8 cellular contexts compared by ENCODE assay signal in genomic region chr16:50323335-50324011, GRCh38. TPM values are rescaled to one million over a fixed set of nuclear protein-coding genes. Genes with fewer than 3 reads are reported as not detected.
DNase-seq lines count a peak whose midpoint lies in the region; ATAC-seq and TF ChIP-seq lines count a peak whose summit lies in the region.

No MANE protein-coding gene starts in this region.

- peak overlapping the region; percentile 47 for H3K4me2 ChIP-seq in smooth muscle cell

- 39% methylated on average over 11 of the region's 11 CpGs for WGBS in smooth muscle cell (ENCODE audit: low lambda C conversion rate)

- peaks cover 2% of the 10 kb centered on the region for H3K36me3 ChIP-seq in smooth muscle cell (ENCODE audit: low read depth)
- peaks cover 83% of the 10 kb centered on the region for H3K36me3 ChIP-seq in left ventricle myocardium inferior

- H4K20me1 ChIP-seq in smooth muscle cell (ENCODE audit: low read depth) = no peaks in the 10 kb centered on the region

- POLR2A ChIA-PET in RWPE1 (lab: Yijun Ruan, JAX; ENCODE audit: low non-redundant PET) = no interaction called here

- DNase-seq in Right ventricle myocardium superior (no peak), left cardiac atrium (no peak), RWPE1 (ENCODE audit: low spot score) (peak; percentile 47), epithelial cell of proximal tubule (ENCODE audit: low read depth) (no peak), smooth muscle cell (lab: John Stamatoyannopoulos, UW; ENCODE audit: unreplicated experiment) (no peak), left ventricle myocardium inferior (no peak)

- H3K27me3 ChIP-seq in smooth muscle cell (ENCODE audit: low read depth) (no peaks in the 10 kb centered on the region), left ventricle myocardium inferior (ENCODE audit: low read depth) (no peaks in the 10 kb centered on the region)

- no peaks in the 10 kb centered on the region for H3K9me3 ChIP-seq in smooth muscle cell (replicated peaks; ENCODE audit: low read depth)
- no peaks in the 10 kb centered on the region for H3K9me3 ChIP-seq in left ventricle myocardium inferior (replicated peaks)

- intact Hi-C loops in Right ventricle myocardium superior (cut with DNase I) = no loop called here
- intact Hi-C loops in left cardiac atrium (cut with DNase I) = no loop called here
- intact Hi-C loops in left ventricle myocardium inferior (cut with micrococcal nuclease) = no loop called here

- ATAC-seq in Right ventricle myocardium superior (ENCODE audit: poor library complexity) = peak; percentile 18
- no peak for ATAC-seq in left cardiac atrium
- ATAC-seq in HG02884 (IDR thresholded peaks at IDR 0.05; ENCODE audit: unreplicated experiment) = no peak
- ATAC-seq in GM18858 (IDR thresholded peaks at IDR 0.05; ENCODE audit: unreplicated experiment) = no peak

- peaks cover 18% of the 10 kb centered on the region for H3F3A ChIP-seq in smooth muscle cell (ENCODE audit: low read depth)

- CTCF ChIA-PET in RWPE1 (lab: Yijun Ruan, JAX) = interaction anchor here (0.7 to 2.3 kb wide), 4 partner anchors 13 to 343 kb away, joined by 3 to 14 read pairs (median 4); no protein-coding TSS in a partner anchor

- H3K4me1 ChIP-seq in smooth muscle cell (ENCODE audit: low read depth) (no peaks in the 10 kb centered on the region), left ventricle myocardium inferior (no peaks in the 10 kb centered on the region)

- no peaks in the 10 kb centered on the region for H3K79me2 ChIP-seq in smooth muscle cell (ENCODE audit: low read depth)

- no peak overlapping the region for H3K27ac ChIP-seq in RWPE1
- peak overlapping the region; percentile 17 for H3K27ac ChIP-seq in smooth muscle cell (ENCODE audit: low read depth)
- H3K27ac ChIP-seq in left ventricle myocardium inferior (replicated peaks) = no peak overlapping the region

- TF ChIP-seq CTCF in RWPE1 (conservative IDR thresholded peaks at IDR 0.05; ENCODE audit: low read depth) (0 out of 2 replicates have a peak, but pooled peaks have one; percentile 9), epithelial cell of proximal tubule (conservative IDR thresholded peaks at IDR 0.05; ENCODE audit: low read depth, low read length) (peak; percentile 54), smooth muscle cell (IDR thresholded peaks at IDR 0.05; ENCODE audit: borderline replicate concordance, insufficient read depth, poor library complexity, severe bottlenecking) (no peak), left ventricle myocardium inferior (IDR thresholded peaks at IDR 0.05; ENCODE audit: borderline replicate concordance) (no peak)

- H3K9ac ChIP-seq in smooth muscle cell (ENCODE audit: low read depth) = no peak overlapping the region

- H3K4me3 ChIP-seq in epithelial cell of proximal tubule (ENCODE audit: low read depth, low read length) (no peak overlapping the region), smooth muscle cell (no peak overlapping the region), left ventricle myocardium inferior (no peak overlapping the region)

- H2AFZ ChIP-seq in smooth muscle cell (ENCODE audit: low read depth) = no peak overlapping the region

RNA-seq across cellular contexts. Expression of gene BRD7, which starts 45.3 kb away (rescaled TPM):
- total RNA-seq in Right ventricle myocardium superior (39.1 TPM), left cardiac atrium (10 to 100 TPM; 41.7 to 43.4 TPM), epithelial cell of proximal tubule (54.3 and 61.1 TPM in 2 replicates), smooth muscle cell (37.2 and 40.4 TPM in 2 replicates), left ventricle myocardium inferior (52.3 TPM)
- 33.9 and 36.2 TPM in 2 replicates for polyA plus RNA-seq in smooth muscle cell

RNA-seq across cellular contexts. Expression of gene ADCY7, which starts 57.1 kb away (rescaled TPM):
- 9.3 TPM for total RNA-seq in Right ventricle myocardium superior
- 10 to 100 TPM; 14.3 to 23.7 TPM for total RNA-seq in left cardiac atrium
- 17.0 and 33.4 TPM in 2 replicates for total RNA-seq in epithelial cell of proximal tubule
- 31.6 and 37.1 TPM in 2 replicates for total RNA-seq in smooth muscle cell
- polyA plus RNA-seq in smooth muscle cell = 28.1 and 30.7 TPM in 2 replicates
- total RNA-seq in left ventricle myocardium inferior = 9.7 TPM

Comparison
In these comparisons a context has a peak if more than half of its experiments do, and no peak if none do; other contexts are left out.
1. CTCF ChIP-seq: peak in RWPE1 (single experiment) and epithelial cell of proximal tubule (single experiment); none in smooth muscle cell (single experiment) and left ventricle myocardium inferior (single experiment).